Comparison of ENCODE assay signal across 27 cellular contexts in genomic region chr10:32015386-32015785, GRCh38.
"Had no signal": no experiment of that assay in that cellular context is flagged by ENCODE, and none has a peak within 500 bp of the region (broad histone marks: within the 10 kb centered on the region; RNA-seq: fewer than 3 reads in every experiment).

No MANE protein-coding gene starts in this region.

- H3K27me3 Mint-ChIP-seq: activated CD4-positive, alpha-beta memory T cell treated with anti-CD3 and anti-CD28 coated beads, Interleukin-2, amount 10 ng/mL, durations not matched to agents 7 days and 5 days; activated CD8-positive, alpha-beta memory T cell treated with anti-CD3 and anti-CD28 coated beads, Interleukin-2, amount 10 ng/mL, durations not matched to agents 7 days and 5 days; activated naive CD8-positive, alpha-beta T cell; effector memory CD8-positive, alpha-beta T cell; naive B cell had no signal

- H3K9ac ChIP-seq: neural progenitor cell, parathyroid adenoma had no signal

- H2AFZ ChIP-seq: neural progenitor cell, parathyroid adenoma had no signal

- H3K4me1 Mint-ChIP-seq: activated CD4-positive, alpha-beta memory T cell treated with anti-CD3 and anti-CD28 coated beads, Interleukin-2, amount 10 ng/mL, durations not matched to agents 7 days and 5 days; activated CD8-positive, alpha-beta memory T cell treated with anti-CD3 and anti-CD28 coated beads, Interleukin-2, amount 10 ng/mL, durations not matched to agents 7 days and 5 days; mesothelial cell of epicardium; neural progenitor cell had no signal

- ATAC-seq: activated CD8-positive, alpha-beta memory T cell treated with anti-CD3 and anti-CD28 coated beads, Interleukin-2, amount 10 ng/mL, durations not matched to agents 7 days and 5 days; effector memory CD8-positive, alpha-beta T cell; esophagus mucosa; heart right ventricle; right cardiac atrium; upper lobe of right lung had no signal

- H3K27ac ChIP-seq: ascending aorta, brain microvascular endothelial cell, heart right ventricle, neural progenitor cell, parathyroid adenoma, suprapubic skin, tibial artery, upper lobe of right lung had no signal

- H3K4me3 ChIP-seq: ascending aorta, heart right ventricle, neural progenitor cell, suprapubic skin, tibial artery, upper lobe of right lung had no signal

- FAIRE-seq: endothelial cell of umbilical vein had no signal

- H3K79me2 ChIP-seq: parathyroid adenoma had no signal

- H3K9me3 ChIP-seq: ascending aorta, heart right ventricle, suprapubic skin, tibial artery, upper lobe of right lung had no signal

- H3K27me3 ChIP-seq: ascending aorta, brain microvascular endothelial cell, heart right ventricle, neural progenitor cell, suprapubic skin, tibial artery, upper lobe of right lung had no signal

- H3K4me1 ChIP-seq: ascending aorta, heart right ventricle, neural progenitor cell, parathyroid adenoma, suprapubic skin, upper lobe of right lung had no signal

- H3K27ac Mint-ChIP-seq: activated CD4-positive, alpha-beta memory T cell treated with anti-CD3 and anti-CD28 coated beads, Interleukin-2, amount 10 ng/mL, durations not matched to agents 7 days and 5 days; activated CD8-positive, alpha-beta memory T cell treated with anti-CD3 and anti-CD28 coated beads, Interleukin-2, amount 10 ng/mL, durations not matched to agents 7 days and 5 days; activated naive CD8-positive, alpha-beta T cell; mesothelial cell of epicardium; neural progenitor cell had no signal

- DNase-seq: activated CD4-positive, alpha-beta memory T cell treated with anti-CD3 and anti-CD28 coated beads, Interleukin-2, amount 10 ng/mL, durations not matched to agents 7 days and 5 days; activated CD4-positive, alpha-beta T cell treated with anti-CD3 and anti-CD28 coated beads for 4 hours; activated CD4-positive, CD25-positive, alpha-beta regulatory T cell; activated CD8-positive, alpha-beta memory T cell treated with anti-CD3 and anti-CD28 coated beads, Interleukin-2, amount 10 ng/mL, durations not matched to agents 7 days and 5 days; activated gamma-delta T cell; brain microvascular endothelial cell; cortex of kidney; effector memory CD8-positive, alpha-beta T cell; foreskin fibroblast; heart right ventricle; naive B cell; occipital lobe; right cardiac atrium; stimulated activated CD4-positive, alpha-beta T cell treated with anti-CD3 and anti-CD28 coated beads, Interleukin-15, amount 100 ng/mL, for 24 hours; stimulated activated CD4-positive, alpha-beta T cell treated with anti-CD3 and anti-CD28 coated beads, Interleukin-2, amount 100 ng/mL, for 24 hours; stimulated activated naive CD4-positive, alpha-beta T cell; T-helper 1 cell; tibial artery; upper lobe of right lung had no signal

- H3K4me2 ChIP-seq: neural progenitor cell had no signal

- H3K9me3 Mint-ChIP-seq: activated CD4-positive, alpha-beta memory T cell treated with anti-CD3 and anti-CD28 coated beads, Interleukin-2, amount 10 ng/mL, durations not matched to agents 7 days and 5 days; effector memory CD8-positive, alpha-beta T cell; mesothelial cell of epicardium; naive B cell; neural progenitor cell had no signal

- H3K4me3 Mint-ChIP-seq: activated CD4-positive, alpha-beta memory T cell treated with anti-CD3 and anti-CD28 coated beads, Interleukin-2, amount 10 ng/mL, durations not matched to agents 7 days and 5 days; activated CD8-positive, alpha-beta memory T cell treated with anti-CD3 and anti-CD28 coated beads, Interleukin-2, amount 10 ng/mL, durations not matched to agents 7 days and 5 days; activated naive CD8-positive, alpha-beta T cell; effector memory CD8-positive, alpha-beta T cell; mesothelial cell of epicardium; naive B cell; neural progenitor cell had no signal
